1 cellular context compared by ENCODE assay signal in the genomic region with DNA sequence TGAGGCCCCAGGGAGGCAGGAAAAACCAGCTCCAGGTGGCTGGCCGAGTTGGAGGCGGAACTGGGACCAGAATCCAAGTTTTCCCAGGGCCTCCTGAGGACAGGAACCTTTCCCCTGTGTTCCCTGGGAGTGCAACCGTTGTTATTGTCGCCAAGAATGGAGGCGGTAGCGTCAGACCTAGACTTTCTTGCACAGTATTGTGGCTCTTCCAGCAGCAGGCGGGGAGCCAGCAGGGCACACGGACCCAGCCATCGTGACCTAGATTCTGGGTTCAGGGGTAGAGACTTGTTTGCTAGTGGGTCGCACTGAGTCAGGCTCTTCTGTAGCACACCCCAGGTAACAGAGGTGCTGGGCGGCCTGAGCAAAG.
TF ChIP-seq lines count a peak whose summit lies in the region.

No MANE protein-coding gene starts in this region.

TF ChIP-seq in GM23338, 12 proteins besides CTCF, POLR2A, EP300 and RAD21 (continued from another document):
- TF ChIP-seq, protein P1, sequence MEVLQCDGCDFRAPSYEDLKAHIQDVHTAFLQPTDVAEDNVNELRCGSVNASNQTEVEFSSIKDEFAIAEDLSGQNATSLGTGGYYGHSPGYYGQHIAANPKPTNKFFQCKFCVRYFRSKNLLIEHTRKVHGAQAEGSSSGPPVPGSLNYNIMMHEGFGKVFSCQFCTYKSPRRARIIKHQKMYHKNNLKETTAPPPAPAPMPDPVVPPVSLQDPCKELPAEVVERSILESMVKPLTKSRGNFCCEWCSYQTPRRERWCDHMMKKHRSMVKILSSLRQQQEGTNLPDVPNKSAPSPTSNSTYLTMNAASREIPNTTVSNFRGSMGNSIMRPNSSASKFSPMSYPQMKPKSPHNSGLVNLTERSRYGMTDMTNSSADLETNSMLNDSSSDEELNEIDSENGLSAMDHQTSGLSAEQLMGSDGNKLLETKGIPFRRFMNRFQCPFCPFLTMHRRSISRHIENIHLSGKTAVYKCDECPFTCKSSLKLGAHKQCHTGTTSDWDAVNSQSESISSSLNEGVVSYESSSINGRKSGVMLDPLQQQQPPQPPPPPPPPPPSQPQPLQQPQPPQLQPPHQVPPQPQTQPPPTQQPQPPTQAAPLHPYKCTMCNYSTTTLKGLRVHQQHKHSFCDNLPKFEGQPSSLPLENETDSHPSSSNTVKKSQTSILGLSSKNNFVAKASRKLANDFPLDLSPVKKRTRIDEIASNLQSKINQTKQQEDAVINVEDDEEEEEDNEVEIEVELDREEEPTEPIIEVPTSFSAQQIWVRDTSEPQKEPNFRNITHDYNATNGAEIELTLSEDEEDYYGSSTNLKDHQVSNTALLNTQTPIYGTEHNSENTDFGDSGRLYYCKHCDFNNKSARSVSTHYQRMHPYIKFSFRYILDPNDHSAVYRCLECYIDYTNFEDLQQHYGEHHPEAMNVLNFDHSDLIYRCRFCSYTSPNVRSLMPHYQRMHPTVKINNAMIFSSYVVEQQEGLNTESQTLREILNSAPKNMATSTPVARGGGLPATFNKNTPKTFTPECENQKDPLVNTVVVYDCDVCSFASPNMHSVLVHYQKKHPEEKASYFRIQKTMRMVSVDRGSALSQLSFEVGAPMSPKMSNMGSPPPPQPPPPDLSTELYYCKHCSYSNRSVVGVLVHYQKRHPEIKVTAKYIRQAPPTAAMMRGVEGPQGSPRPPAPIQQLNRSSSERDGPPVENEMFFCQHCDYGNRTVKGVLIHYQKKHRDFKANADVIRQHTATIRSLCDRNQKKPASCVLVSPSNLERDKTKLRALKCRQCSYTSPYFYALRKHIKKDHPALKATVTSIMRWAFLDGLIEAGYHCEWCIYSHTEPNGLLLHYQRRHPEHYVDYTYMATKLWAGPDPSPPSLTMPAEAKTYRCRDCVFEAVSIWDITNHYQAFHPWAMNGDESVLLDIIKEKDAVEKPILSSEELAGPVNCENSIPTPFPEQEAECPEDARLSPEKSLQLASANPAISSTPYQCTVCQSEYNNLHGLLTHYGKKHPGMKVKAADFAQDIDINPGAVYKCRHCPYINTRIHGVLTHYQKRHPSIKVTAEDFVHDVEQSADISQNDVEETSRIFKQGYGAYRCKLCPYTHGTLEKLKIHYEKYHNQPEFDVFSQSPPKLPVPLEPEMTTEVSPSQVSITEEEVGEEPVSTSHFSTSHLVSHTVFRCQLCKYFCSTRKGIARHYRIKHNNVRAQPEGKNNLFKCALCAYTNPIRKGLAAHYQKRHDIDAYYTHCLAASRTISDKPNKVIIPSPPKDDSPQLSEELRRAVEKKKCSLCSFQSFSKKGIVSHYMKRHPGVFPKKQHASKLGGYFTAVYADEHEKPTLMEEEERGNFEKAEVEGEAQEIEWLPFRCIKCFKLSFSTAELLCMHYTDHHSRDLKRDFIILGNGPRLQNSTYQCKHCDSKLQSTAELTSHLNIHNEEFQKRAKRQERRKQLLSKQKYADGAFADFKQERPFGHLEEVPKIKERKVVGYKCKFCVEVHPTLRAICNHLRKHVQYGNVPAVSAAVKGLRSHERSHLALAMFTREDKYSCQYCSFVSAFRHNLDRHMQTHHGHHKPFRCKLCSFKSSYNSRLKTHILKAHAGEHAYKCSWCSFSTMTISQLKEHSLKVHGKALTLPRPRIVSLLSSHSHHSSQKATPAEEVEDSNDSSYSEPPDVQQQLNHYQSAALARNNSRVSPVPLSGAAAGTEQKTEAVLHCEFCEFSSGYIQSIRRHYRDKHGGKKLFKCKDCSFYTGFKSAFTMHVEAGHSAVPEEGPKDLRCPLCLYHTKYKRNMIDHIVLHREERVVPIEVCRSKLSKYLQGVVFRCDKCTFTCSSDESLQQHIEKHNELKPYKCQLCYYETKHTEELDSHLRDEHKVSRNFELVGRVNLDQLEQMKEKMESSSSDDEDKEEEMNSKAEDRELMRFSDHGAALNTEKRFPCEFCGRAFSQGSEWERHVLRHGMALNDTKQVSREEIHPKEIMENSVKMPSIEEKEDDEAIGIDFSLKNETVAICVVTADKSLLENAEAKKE (CRISPR knock-in tag; IDR thresholded peaks at IDR 0.05): no peak
- TF ChIP-seq NANOG (IDR thresholded peaks at IDR 0.05; ENCODE audit: borderline replicate concordance) (no peak), ZNF114 (CRISPR knock-in tag; IDR thresholded peaks at IDR 0.05) (no peak), STAT1 (IDR thresholded peaks at IDR 0.05; ENCODE audit: unreplicated experiment) (no peak), EZH2 (IDR thresholded peaks at IDR 0.05; ENCODE audit: low read depth, unreplicated experiment) (no peak), EZH2phosphoT487 (IDR thresholded peaks at IDR 0.05; ENCODE audit: unreplicated experiment) (no peak)
